In the genomic region with DNA sequence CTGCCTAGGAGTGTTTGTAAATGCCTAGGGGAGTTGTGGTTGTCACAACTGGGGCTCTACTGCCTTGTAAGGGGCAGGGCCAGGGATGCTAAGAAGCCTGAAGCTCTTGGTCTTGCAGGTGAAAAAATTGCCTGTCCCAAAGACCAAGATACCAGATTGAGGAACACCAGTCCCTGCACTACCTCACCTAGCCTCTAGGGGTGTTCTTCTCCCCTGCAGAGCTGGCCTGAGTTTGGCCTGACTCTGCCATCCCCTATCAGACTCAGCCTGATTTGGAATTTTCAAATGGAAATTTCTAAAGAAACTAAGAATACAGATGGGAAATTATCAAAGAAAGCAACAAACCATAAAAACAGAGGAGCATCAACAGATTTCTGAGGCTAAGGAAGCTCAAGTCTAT, we compare ENCODE assay signal across 10 cellular contexts.
DNase-seq lines count a peak whose midpoint lies in the region; ATAC-seq and TF ChIP-seq lines count a peak whose summit lies in the region.
"Had no signal": no experiment of that assay in that cellular context is flagged by ENCODE, and none has a peak within 500 bp of the region (broad histone marks: within the 10 kb centered on the region; RNA-seq: fewer than 3 reads in every experiment).

No MANE protein-coding gene starts in this region.

- no peak overlapping the region for H3K27ac ChIP-seq in C4-2B
- H3K27ac ChIP-seq in Panc1 (ENCODE audit: low read length), result no peak overlapping the region
- H3K27ac ChIP-seq in hepatocyte, result no peak overlapping the region

- H2AFZ ChIP-seq in hepatocyte, result no peak overlapping the region

- H3K27ac Mint-ChIP-seq in activated CD8-positive, alpha-beta memory T cell treated with anti-CD3 and anti-CD28 coated beads, Interleukin-2, amount 10 ng/mL, durations not matched to agents 7 days and 5 days, result no peak overlapping the region
- H3K27ac Mint-ChIP-seq: activated naive CD8-positive, alpha-beta T cell had no signal

- POLR2A ChIA-PET in Panc1 (lab: Charles Lee), result no interaction called here

- no peaks in the 10 kb centered on the region for H3K4me1 ChIP-seq in Panc1 (ENCODE audit: control insufficient read depth, insufficient read depth, low read length)
- no peaks in the 10 kb centered on the region for H3K4me1 ChIP-seq in hepatocyte (ENCODE audit: insufficient read depth)

- peak; percentile 58 for TF ChIP-seq CTCF in C4-2B (conservative IDR thresholded peaks at IDR 0.05)
- peak; percentile 1 for TF ChIP-seq CTCF in GM20000 (IDR thresholded peaks at IDR 0.05; ENCODE audit: extremely low read depth, missing control alignments)
- TF ChIP-seq CTCF in Panc1 (IDR thresholded peaks at IDR 0.05), result peak; percentile 63
- peak; percentile 11 for TF ChIP-seq CTCF in hepatocyte (IDR thresholded peaks at IDR 0.05; ENCODE audit: poor library complexity)

- in situ Hi-C loops in Panc1 (cut with HindIII; ENCODE audit: low pct_unique_long_range_greater_than_20kb, low sequenced_read_pairs), result no loop called here

- no TSS peak for BruUV-seq in Panc1 (replicated peaks; lab: Mats Ljungman, UMichigan)

- H3K9me3 Mint-ChIP-seq in activated CD8-positive, alpha-beta memory T cell treated with anti-CD3 and anti-CD28 coated beads, Interleukin-2, amount 10 ng/mL, durations not matched to agents 7 days and 5 days (ENCODE audit: low read depth), result no peaks in the 10 kb centered on the region

- H3K4me3 Mint-ChIP-seq in activated CD8-positive, alpha-beta memory T cell treated with anti-CD3 and anti-CD28 coated beads, Interleukin-2, amount 10 ng/mL, durations not matched to agents 7 days and 5 days, result no peak overlapping the region
- H3K4me3 Mint-ChIP-seq: activated naive CD8-positive, alpha-beta T cell had no signal

- H3K9me2 ChIP-seq in hepatocyte (replicated peaks; ENCODE audit: insufficient read depth), result no peaks in the 10 kb centered on the region

- no peaks in the 10 kb centered on the region for H3K36me3 ChIP-seq in Panc1 (ENCODE audit: control insufficient read depth, insufficient read depth, low read length)
- no peaks in the 10 kb centered on the region for H3K36me3 ChIP-seq in hepatocyte (replicated peaks; ENCODE audit: insufficient read depth, low read depth)

- intact Hi-C loops in Panc1 (cut with micrococcal nuclease; ENCODE audit: unreplicated experiment), result no loop called here

- H3K9me3 ChIP-seq in Panc1 (ENCODE audit: control insufficient read depth, insufficient read depth, low read depth, low read length) (no peaks in the 10 kb centered on the region), hepatocyte (ENCODE audit: low read depth) (no peaks in the 10 kb centered on the region)

- CTCF ChIA-PET in Panc1 (lab: Charles Lee), result no interaction called here
- CTCF ChIA-PET in activated CD8-positive, alpha-beta memory T cell treated with anti-CD3 and anti-CD28 coated beads, Interleukin-2, amount 10 ng/mL, durations not matched to agents 7 days and 5 days (lab: Charles Lee), result no interaction called here

- DNase-seq in GM20000 (ENCODE audit: low spot score) (no peak), Panc1 (ENCODE audit: low read depth, low spot score) (no peak), hepatocyte (ENCODE audit: low spot score) (no peak), NCI-H226 (no peak), islet precursor cell (no peak), globus pallidus (ENCODE audit: low spot score) (no peak)
- no peak for DNase-seq in activated CD8-positive, alpha-beta memory T cell treated with anti-CD3 and anti-CD28 coated beads, Interleukin-2, amount 10 ng/mL, durations not matched to agents 7 days and 5 days
- DNase-seq: GF-D8 had no signal

- H3K4me2 ChIP-seq in hepatocyte, result no peak overlapping the region

- no peaks in the 10 kb centered on the region for H3K79me2 ChIP-seq in hepatocyte

- H4K20me1 ChIP-seq in hepatocyte (ENCODE audit: insufficient read depth, poor library complexity, severe bottlenecking), result no peaks in the 10 kb centered on the region

- no peaks in the 10 kb centered on the region for H3K4me1 Mint-ChIP-seq in activated CD8-positive, alpha-beta memory T cell treated with anti-CD3 and anti-CD28 coated beads, Interleukin-2, amount 10 ng/mL, durations not matched to agents 7 days and 5 days

- H3K4me3 ChIP-seq in Panc1 (ENCODE audit: low read depth in 2 of 2, low read length in 2 of 2), result no peak overlapping the region
- no peak overlapping the region for H3K4me3 ChIP-seq in hepatocyte

- no peaks in the 10 kb centered on the region for H3K27me3 Mint-ChIP-seq in activated CD8-positive, alpha-beta memory T cell treated with anti-CD3 and anti-CD28 coated beads, Interleukin-2, amount 10 ng/mL, durations not matched to agents 7 days and 5 days
- H3K27me3 Mint-ChIP-seq: activated naive CD8-positive, alpha-beta T cell had no signal

- no peaks in the 10 kb centered on the region for H3K27me3 ChIP-seq in Panc1 (ENCODE audit: control insufficient read depth, insufficient read depth, low read length)
- no peaks in the 10 kb centered on the region for H3K27me3 ChIP-seq in hepatocyte

- ATAC-seq in Panc1, result no peak
- no peak for ATAC-seq in activated CD8-positive, alpha-beta memory T cell treated with anti-CD3 and anti-CD28 coated beads, Interleukin-2, amount 10 ng/mL, durations not matched to agents 7 days and 5 days

- H3K36me3 Mint-ChIP-seq in activated CD8-positive, alpha-beta memory T cell treated with anti-CD3 and anti-CD28 coated beads, Interleukin-2, amount 10 ng/mL, durations not matched to agents 7 days and 5 days, result peaks cover 1% of the 10 kb centered on the region

Comparison
In these comparisons a context has a peak if more than half of its experiments do, and no peak if none do; other contexts are left out.
1. CTCF ChIP-seq: peak in every context shown above with its lines; median percentile 63 in Panc1; 58 in C4-2B; 11 in hepatocyte; 1 in GM20000.